ENCODE assay signal across 9 cellular contexts in genomic region chr1:244860914-244861610, GRCh38. TPM values are rescaled to one million over a fixed set of nuclear protein-coding genes. Genes with fewer than 3 reads are reported as not detected.
DNase-seq lines count a peak whose midpoint lies in the region; ATAC-seq and TF ChIP-seq lines count a peak whose summit lies in the region.
"Had no signal": no experiment of that assay in that cellular context is flagged by ENCODE, and none has a peak within 500 bp of the region (broad histone marks: within the 10 kb centered on the region; RNA-seq: fewer than 3 reads in every experiment).

No MANE protein-coding gene starts in this region.

- POLR2A ChIA-PET in PC-3 (lab: Charles Lee; ENCODE audit: unreplicated experiment), result no interaction called here

- peaks cover 66% of the 10 kb centered on the region for H4K20me1 ChIP-seq in PC-3 (ENCODE audit: low read length)

- H3K9me3 ChIP-seq in ES-I3 (ENCODE audit: control insufficient read depth, insufficient read depth, low read length), result no peaks in the 10 kb centered on the region
- no peaks in the 10 kb centered on the region for H3K9me3 ChIP-seq in PC-3 (ENCODE audit: low read length)
- no peaks in the 10 kb centered on the region for H3K9me3 ChIP-seq in psoas muscle

- no peak overlapping the region for H2AFZ ChIP-seq in PC-3 (ENCODE audit: low read length)

- no peaks in the 10 kb centered on the region for H3K9me2 ChIP-seq in PC-3 (replicated peaks; ENCODE audit: low read length)

- BruUV-seq in PC-3 (replicated peaks; lab: Mats Ljungman, UMichigan), result no TSS peak

- CTCF ChIA-PET in PC-3 (lab: Charles Lee), result interaction anchor here (1.1 kb wide), 1 partner anchor 60 kb away, joined by 3 read pairs; no protein-coding TSS in a partner anchor

- H3K27ac ChIP-seq in PC-3 (ENCODE audit: low read length), result no peak overlapping the region
- peak overlapping the region; percentile 100 for H3K27ac ChIP-seq in psoas muscle

- H3K4me3 ChIP-seq in PC-3 (ENCODE audit: low read length) (peak overlapping the region; percentile 80), epithelial cell of esophagus (ENCODE audit: low read length) (peak overlapping the region; percentile 89), psoas muscle (peak overlapping the region; percentile 97)

- intact Hi-C loops in PC-3 (cut with micrococcal nuclease), result loop anchor here (5.0 kb wide), 1 partner anchor 56 kb away; no protein-coding TSS in a partner anchor
- intact Hi-C loops in psoas muscle (cut with DNase I), result no loop called here

- peaks cover 87% of the 10 kb centered on the region for H3K79me2 ChIP-seq in PC-3 (ENCODE audit: low read length)

- DNase-seq in PC-3 (peak; percentile 32), epithelial cell of esophagus (ENCODE audit: low read depth) (peak; percentile 22), psoas muscle (no peak), C1 segment of cervical spinal cord (lab: John Stamatoyannopoulos, UW) (no peak), iPS-NIHi11 (ENCODE audit: low spot score) (no peak)
- DNase-seq: T-helper 9 cell had no signal

- peak overlapping the region; percentile 100 for H3K9ac ChIP-seq in ES-I3 (ENCODE audit: low read depth, low read length)
- H3K9ac ChIP-seq in PC-3 (ENCODE audit: low read length), result peak overlapping the region; percentile 95

- peak overlapping the region; percentile 90 for H3K4me2 ChIP-seq in PC-3 (ENCODE audit: low read length)

- peaks cover 9% of the 10 kb centered on the region for H3F3A ChIP-seq in PC-3 (ENCODE audit: low read length, unreplicated experiment)

- H3K27me3 ChIP-seq in PC-3 (ENCODE audit: low read length) (no peaks in the 10 kb centered on the region), psoas muscle (ENCODE audit: insufficient read depth in 3 of 3, low read length in 2 of 3) (no peaks in the 10 kb centered on the region)

- TF ChIP-seq CTCF in PC-3 (conservative IDR thresholded peaks at IDR 0.05; ENCODE audit: low read depth, low read length) (no peak), epithelial cell of esophagus (IDR thresholded peaks at IDR 0.05; ENCODE audit: insufficient read depth, low read depth, low read length, missing control alignments) (no peak), psoas muscle (IDR thresholded peaks at IDR 0.05) (no peak)

- ATAC-seq in PC-3 (no peak), psoas muscle (no peak), HG03457 (IDR thresholded peaks at IDR 0.05; ENCODE audit: unreplicated experiment) (no peak), GM19452 (IDR thresholded peaks at IDR 0.05; ENCODE audit: unreplicated experiment) (no peak)

- H3K4me1 ChIP-seq in ES-I3 (ENCODE audit: insufficient read depth, low read length), result no peaks in the 10 kb centered on the region; the same call in 1 of the 2 replicates
- peaks cover 24% of the 10 kb centered on the region for H3K4me1 ChIP-seq in PC-3 (ENCODE audit: insufficient read depth, low read length)
- H3K4me1 ChIP-seq in psoas muscle, result peaks cover 56% of the 10 kb centered on the region

- H3K36me3 ChIP-seq in ES-I3 (ENCODE audit: insufficient read depth, low read length) (peaks cover 45% of the 10 kb centered on the region), PC-3 (ENCODE audit: low read depth, low read length) (peaks cover 67% of the 10 kb centered on the region), psoas muscle (ENCODE audit: insufficient read depth in 1 of 2, low read depth in 1 of 2) (peaks cover 13 to 64% of the 10 kb centered on the region in 2 donors)

- 2 to 6% (median 3%) methylated on average over 2 of the region's 2 CpGs for WGBS in psoas muscle, 3 donors

RNA-seq across cellular contexts. Expression of gene HNRNPU, which starts 3.3 kb away (rescaled TPM):
- total RNA-seq in PC-3 (2014; rRNA removed), result 431 and 503 TPM in 2 replicates
- 100 to 1,000 TPM; 163 to 262 (median 202) TPM for total RNA-seq in psoas muscle
- polyA plus RNA-seq in psoas muscle, result 100 to 1,000 TPM; 110 to 186 (median 139) TPM

RNA-seq across cellular contexts. Expression of gene COX20, which starts 25.6 kb away (rescaled TPM):
- total RNA-seq in PC-3 (2014; rRNA removed), result 50.0 and 55.8 TPM in 2 replicates
- 10 to 100 TPM; 22.6 to 35.8 (median 33.4) TPM for total RNA-seq in psoas muscle
- 10 to 100 TPM; 53.3 to 76.8 (median 53.5) TPM for polyA plus RNA-seq in psoas muscle

Comparison
In these comparisons a context has a peak if more than half of its experiments do, and no peak if none do; other contexts are left out.
1. DNase-seq: peak in PC-3 (single experiment) and epithelial cell of esophagus (single experiment); none in psoas muscle (0 of 2), C1 segment of cervical spinal cord (0 of 14) and iPS-NIHi11 (single experiment).
2. Peak in every context shown above with its lines, with median percentiles within 50 percentile points of each other: H3K4me3 ChIP-seq.